8 cellular contexts compared by ENCODE assay signal in genomic region chr1:211258310-211258755, GRCh38. TPM values are rescaled to one million over a fixed set of nuclear protein-coding genes. Genes with fewer than 3 reads are reported as not detected.
DNase-seq lines count a peak whose midpoint lies in the region; ATAC-seq and TF ChIP-seq lines count a peak whose summit lies in the region.

No MANE protein-coding gene starts in this region.

- intact Hi-C loops in adrenal gland (cut with DNase I) (no loop called here), heart right ventricle (cut with DNase I) (no loop called here), posterior vena cava (cut with DNase I) (no loop called here)

- H3K4me1 Mint-ChIP-seq in T-cell, result peaks cover 19 to 22% (median 20%) of the 10 kb centered on the region in 3 donors

- H3K9me3 ChIP-seq in adrenal gland (replicated peaks in 1 of 3) (no peaks in the 10 kb centered on the region), heart right ventricle (peaks cover 0 to 3% (median 0%) of the 10 kb centered on the region in 11 donors)

- ATAC-seq in HG02642 (IDR thresholded peaks at IDR 0.05; ENCODE audit: poor library complexity, unreplicated experiment), result peak; percentile 28
- peak in 3 of 4 experiments; percentile 15 to 23 (median 18) for ATAC-seq in T-cell (replicated peaks in 1 of 4)
- peak; percentile 48 to 70 (median 60) for ATAC-seq in heart right ventricle

- TF ChIP-seq POLR2A in adrenal gland (IDR thresholded peaks at IDR 0.05), result no peak

- H3K27me3 Mint-ChIP-seq in T-cell, result no peaks in the 10 kb centered on the region

- H3K36me3 ChIP-seq in adrenal gland (replicated peaks in 1 of 2) (no peaks in the 10 kb centered on the region), heart right ventricle (peaks cover 0 to 12% (median 0%) of the 10 kb centered on the region in 9 donors)

- POLR2A ChIA-PET in T-cell (lab: Charles Lee), result no interaction called here

- H3K4me3 Mint-ChIP-seq in T-cell, result peak overlapping the region; percentile 86 to 95 (median 94)

- H3K4me1 ChIP-seq in adrenal gland (replicated peaks in 1 of 2) (peaks cover 19 to 23% of the 10 kb centered on the region in 2 donors), heart right ventricle (peaks cover 0 to 29% (median 22%) of the 10 kb centered on the region in 9 donors)

- peak overlapping the region; percentile 90 to 97 for H3K27ac Mint-ChIP-seq in T-cell

- H3K9me3 Mint-ChIP-seq in T-cell, result no peaks in the 10 kb centered on the region

- H3K36me3 Mint-ChIP-seq in T-cell, result peaks cover 4% of the 10 kb centered on the region

- H3K4me3 ChIP-seq in adrenal gland (peak overlapping the region; percentile 41 to 91 (median 72)), heart right ventricle (peak overlapping the region; percentile 58 to 98 (median 88))

- DNase-seq in GF-D8 (lab: John Stamatoyannopoulos, UW) (peak; percentile 65), NCI-H128 (lab: John Stamatoyannopoulos, UW; ENCODE audit: unreplicated experiment) (peak; percentile 80), T-cell (peak; percentile 34 to 70 (median 48)), adrenal gland (peak; percentile 72 to 92 (median 87)), heart right ventricle (peak; percentile 82 to 84), posterior vena cava (ENCODE audit: low spot score) (peak; percentile 92), ureter (ENCODE audit: low spot score) (peak; percentile 86)

- H3K27me3 ChIP-seq in adrenal gland (no peaks in the 10 kb centered on the region), heart right ventricle (no peaks in the 10 kb centered on the region)

- 0 to 1% (median 1%) methylated on average over 14 to 17 of the region's 17 CpGs for WGBS in adrenal gland, 4 donors
- 0% methylated on average over 17 of the region's 17 CpGs for WGBS in heart right ventricle, 2 donors

- no peak for TF ChIP-seq CTCF in adrenal gland (IDR thresholded peaks at IDR 0.05)
- no peak for TF ChIP-seq CTCF in heart right ventricle (IDR thresholded peaks at IDR 0.05)

- H3K27ac ChIP-seq in adrenal gland, result peak overlapping the region; percentile 86 to 97 (median 97)
- peak overlapping the region; percentile 97 to 99 (median 99) for H3K27ac ChIP-seq in heart right ventricle

- CTCF ChIA-PET in T-cell (lab: Charles Lee), result interaction anchor here (0.7 to 1.8 kb wide), 7 partner anchors 29 to 777 kb away, joined by 3 to 9 read pairs (median 6); partner anchors contain the start of genes KCNH1 (in 2 of the 2), DTL (in 1 of the 2) and INTS7 (in 1 of the 2)

RNA-seq across cellular contexts. Expression of gene RCOR3, which starts 0.8 kb away (rescaled TPM):
- total RNA-seq in T-cell, result 10 to 100 TPM; 58.2 to 72.4 (median 62.2) TPM
- 10 to 100 TPM; 28.4 to 57.2 (median 36.5) TPM for total RNA-seq in adrenal gland
- 10 to 100 TPM; 19.4 to 35.2 (median 30.0) TPM for polyA plus RNA-seq in adrenal gland
- total RNA-seq in heart right ventricle, result 10 to 100 TPM; 38.9 to 65.5 (median 50.5) TPM
- polyA plus RNA-seq in heart right ventricle, result 10 to 100 TPM; 17.7 to 49.8 TPM
- 10 to 100 TPM; 39.1 to 39.5 TPM for total RNA-seq in posterior vena cava
- 104 TPM for total RNA-seq in ureter

Comparison
In these comparisons a context has a peak if more than half of its experiments do, and no peak if none do; other contexts are left out.
1. Peak in every context shown above with its lines: DNase-seq, ATAC-seq, H3K4me3 ChIP-seq and H3K27ac ChIP-seq.